Comparison of ENCODE assay signal across 8 cellular contexts in genomic region chr4:169620846-169621228, GRCh38. TPM values are rescaled to one million over a fixed set of nuclear protein-coding genes. Genes with fewer than 3 reads are reported as not detected.
DNase-seq lines count a peak whose midpoint lies in the region; ATAC-seq and TF ChIP-seq lines count a peak whose summit lies in the region.

No MANE protein-coding gene starts in this region.

- H3K27ac ChIP-seq in RWPE1 (peak overlapping the region; percentile 91), lung (ENCODE audit: low read depth in 1 of 2, low read length in 1 of 2) (peak overlapping the region; percentile 97 to 99)

- no peaks in the 10 kb centered on the region for H3K9me3 Mint-ChIP-seq in type B pancreatic cell

- no peaks in the 10 kb centered on the region for H3K27me3 Mint-ChIP-seq in type B pancreatic cell

- H3K9me3 ChIP-seq in lung (ENCODE audit: control insufficient read depth in 2 of 2, insufficient read depth in 1 of 2, low read length in 1 of 2) = no peaks in the 10 kb centered on the region

- peaks cover 0 to 5% of the 10 kb centered on the region in 2 donors for H3K4me1 ChIP-seq in lung (ENCODE audit: control insufficient read depth in 2 of 2, insufficient read depth in 2 of 2, low read length in 2 of 2)

- WGBS in lung, 2 donors = 0 to 1% methylated on average over 15 of the region's 15 CpGs

- POLR2A ChIA-PET in RWPE1 (lab: Yijun Ruan, JAX; ENCODE audit: low non-redundant PET) = no interaction called here

- H3K36me3 Mint-ChIP-seq in type B pancreatic cell = no peaks in the 10 kb centered on the region

- CTCF ChIA-PET in RWPE1 (lab: Yijun Ruan, JAX) = interaction anchor here (0.5 to 1.0 kb wide), 2 partner anchors 9 to 12 kb away, joined by 3 read pairs; partner anchors contain the start of gene NEK1

- H3K4me3 Mint-ChIP-seq in type B pancreatic cell = peak overlapping the region; percentile 99

- DNase-seq in NCI-H146 (lab: John Stamatoyannopoulos, UW) (peak; percentile 12), NCI-H146 treated with DMSO at 0.1 percent for 48 hours (lab: John Stamatoyannopoulos, UW; ENCODE audit: unreplicated experiment) (no peak), RWPE1 (ENCODE audit: low spot score) (no peak), choroid plexus epithelial cell (ENCODE audit: low read depth) (peak; percentile 45), lung (ENCODE audit: low spot score) (no peak), type B pancreatic cell (ENCODE audit: extremely low spot score, unreplicated experiment) (no peak)
- DNase-seq in NK-92 treated with Interleukin-12 subunit alpha and Interleukin-12 subunit beta, amount 100 ng/mL, for 24 hours (lab: John Stamatoyannopoulos, UW) = no peak

- H3K27me3 ChIP-seq in lung (ENCODE audit: control insufficient read depth, insufficient read depth) = no peaks in the 10 kb centered on the region

- peak overlapping the region; percentile 100 for H3K27ac Mint-ChIP-seq in type B pancreatic cell

- H3K4me1 Mint-ChIP-seq in type B pancreatic cell (ENCODE audit: unreplicated experiment) = peaks cover 10% of the 10 kb centered on the region

- no peaks in the 10 kb centered on the region for H3K36me3 ChIP-seq in lung (ENCODE audit: control insufficient read depth in 2 of 2, insufficient read depth in 2 of 2, low read length in 2 of 2)

- H3K4me3 ChIP-seq in choroid plexus epithelial cell (ENCODE audit: low read depth, low read length) = peak overlapping the region; percentile 74
- H3K4me3 ChIP-seq in lung = peak overlapping the region; percentile 71

- no peak for ATAC-seq in lung (ENCODE audit: insufficient read depth, low FRiP score)
- ATAC-seq in HG03095 (IDR thresholded peaks at IDR 0.05; ENCODE audit: unreplicated experiment) = no peak

- no peak for TF ChIP-seq CTCF in RWPE1 (conservative IDR thresholded peaks at IDR 0.05; ENCODE audit: low read depth)
- no peak for TF ChIP-seq CTCF in choroid plexus epithelial cell (conservative IDR thresholded peaks at IDR 0.05; ENCODE audit: low read depth, low read length)
- no peak for TF ChIP-seq CTCF in lung (IDR thresholded peaks at IDR 0.05; ENCODE audit: control extremely low read depth, extremely low read depth)
- TF ChIP-seq CTCF in type B pancreatic cell (conservative IDR thresholded peaks at IDR 0.05) = no peak

RNA-seq across cellular contexts. Expression of gene CLCN3, which starts 0.5 kb away (rescaled TPM):
- 10 to 100 TPM; 39.1 to 59.6 TPM for total RNA-seq in lung
- polyA plus RNA-seq in lung = 10 to 100 TPM; 11.0 to 16.1 TPM
- 45.9 and 67.0 TPM in 2 replicates for total RNA-seq in type B pancreatic cell (ENCODE audit: low replicate concordance)

RNA-seq across cellular contexts. Expression of gene NEK1, which starts 8.5 kb away (rescaled TPM):
- total RNA-seq in lung (10 to 100 TPM; 14.7 to 32.9 TPM), type B pancreatic cell (ENCODE audit: low replicate concordance) (7.7 and 17.7 TPM in 2 replicates)
- polyA plus RNA-seq in lung = 1 to 10 TPM; 3.6 to 3.9 TPM

Comparison
In these comparisons a context has a peak if more than half of its experiments do, and no peak if none do; other contexts are left out.
1. DNase-seq: peak in NCI-H146 (single experiment) and choroid plexus epithelial cell (single experiment); none in NCI-H146 treated with DMSO at 0.1 percent for 48 hours (single experiment), RWPE1 (single experiment), lung (single experiment), type B pancreatic cell (single experiment) and NK-92 treated with Interleukin-12 subunit alpha and Interleukin-12 subunit beta, amount 100 ng/mL, for 24 hours (single experiment).